In the genomic region with DNA sequence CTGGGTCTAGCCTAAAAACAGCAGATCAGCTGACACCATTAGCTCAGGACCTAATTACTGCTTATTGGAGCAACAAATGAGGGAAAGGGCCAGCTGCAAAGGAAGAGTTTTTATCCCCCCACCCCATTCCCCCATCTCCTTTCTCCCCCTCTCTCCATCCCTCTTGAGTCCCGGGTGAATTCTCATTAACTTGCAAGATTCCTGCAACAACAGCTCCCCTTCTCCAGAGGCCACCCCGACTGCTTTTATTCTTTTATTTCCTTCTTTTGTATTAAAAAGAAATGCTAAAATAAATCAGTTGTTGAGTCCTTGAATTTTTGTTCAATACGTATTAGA, we compare ENCODE assay signal across 1 cellular context.
TF ChIP-seq lines count a peak whose summit lies in the region.

No MANE protein-coding gene starts in this region.

TF ChIP-seq in SK-N-SH, 30 proteins besides CTCF, POLR2A, EP300 and RAD21 (continued from another document):
- TF ChIP-seq, protein P1, sequence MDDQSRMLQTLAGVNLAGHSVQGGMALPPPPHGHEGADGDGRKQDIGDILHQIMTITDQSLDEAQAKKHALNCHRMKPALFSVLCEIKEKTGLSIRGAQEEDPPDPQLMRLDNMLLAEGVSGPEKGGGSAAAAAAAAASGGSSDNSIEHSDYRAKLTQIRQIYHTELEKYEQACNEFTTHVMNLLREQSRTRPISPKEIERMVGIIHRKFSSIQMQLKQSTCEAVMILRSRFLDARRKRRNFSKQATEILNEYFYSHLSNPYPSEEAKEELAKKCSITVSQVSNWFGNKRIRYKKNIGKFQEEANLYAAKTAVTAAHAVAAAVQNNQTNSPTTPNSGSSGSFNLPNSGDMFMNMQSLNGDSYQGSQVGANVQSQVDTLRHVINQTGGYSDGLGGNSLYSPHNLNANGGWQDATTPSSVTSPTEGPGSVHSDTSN (IDR thresholded peaks at IDR 0.05), result no peak
- TF ChIP-seq NFIC (IDR thresholded peaks at IDR 0.05; ENCODE audit: borderline replicate concordance), result no peak
